ENCODE assay signal across 16 cellular contexts in the genomic region with DNA sequence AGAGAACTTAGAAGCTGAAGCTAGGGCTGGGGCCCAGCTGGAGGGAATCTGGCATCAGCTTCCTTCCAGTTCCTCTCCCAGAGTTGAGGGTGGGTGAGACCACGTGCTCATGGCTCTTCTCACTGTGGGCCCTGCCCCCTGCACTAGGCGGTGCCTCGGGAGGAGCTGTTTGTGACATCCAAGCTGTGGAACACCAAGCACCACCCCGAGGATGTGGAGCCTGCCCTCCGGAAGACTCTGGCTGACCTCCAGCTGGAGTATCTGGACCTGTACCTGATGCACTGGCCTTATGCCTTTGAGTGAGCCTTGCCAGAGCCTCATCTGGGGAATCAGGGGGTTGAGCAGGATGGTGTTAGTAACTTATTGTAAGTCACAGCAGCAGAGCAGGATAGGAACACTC. TPM values are rescaled to one million over a fixed set of nuclear protein-coding genes. Genes with fewer than 3 reads are reported as not detected.
DNase-seq lines count a peak whose midpoint lies in the region; ATAC-seq and TF ChIP-seq lines count a peak whose summit lies in the region.
"Had no signal": no experiment of that assay in that cellular context is flagged by ENCODE, and none has a peak within 500 bp of the region (broad histone marks: within the 10 kb centered on the region; RNA-seq: fewer than 3 reads in every experiment).

No MANE protein-coding gene starts in this region.

- H2BK5ac ChIP-seq in mesendoderm (ENCODE audit: low read length), result no peak overlapping the region

- no peak overlapping the region for H3K9ac ChIP-seq in mesendoderm (ENCODE audit: low read length)

- no peak overlapping the region for H2AK5ac ChIP-seq in mesendoderm (ENCODE audit: low read length)

- H3K27me3 ChIP-seq in right atrium auricular region, result no peaks in the 10 kb centered on the region
- no peaks in the 10 kb centered on the region for H3K27me3 ChIP-seq in mesendoderm (ENCODE audit: insufficient read depth, low read length, poor library complexity)
- H3K27me3 ChIP-seq: body of pancreas had no signal

- peaks cover 66 to 90% of the 10 kb centered on the region in 2 donors for H3K36me3 Mint-ChIP-seq in CD14-positive monocyte

- no peak overlapping the region for H3K4me3 ChIP-seq in coronary artery
- no peak overlapping the region for H3K4me3 ChIP-seq in right atrium auricular region
- H3K4me3 ChIP-seq in mesendoderm (ENCODE audit: low read length), result no peak overlapping the region
- H3K4me3 ChIP-seq: body of pancreas, prostate gland had no signal

- H3K4me1 ChIP-seq in right atrium auricular region (peaks cover 0 to 12% of the 10 kb centered on the region in 2 donors), mesendoderm (ENCODE audit: control insufficient read depth, low read depth, low read length) (no peaks in the 10 kb centered on the region)
- H3K4me1 ChIP-seq: body of pancreas had no signal

- H4K5ac ChIP-seq in mesendoderm (ENCODE audit: low read length), result no peak overlapping the region

- H3K27ac Mint-ChIP-seq in CD14-positive monocyte, result peak overlapping the region in 6 of 7 donors; percentile 49 to 79 (median 64)
- H3K27ac Mint-ChIP-seq: activated naive CD4-positive, alpha-beta T cell treated with anti-CD3 and anti-CD28 coated beads for 36 hours; T-helper 1 cell treated with Interleukin-12 subunit alpha and Interleukin-12 subunit beta and Interleukin-4 antibody, amounts not matched to agents 30 μg/mL and 1 μg/mL, for 36 hours had no signal

- H2BK120ac ChIP-seq in mesendoderm (ENCODE audit: low read depth, low read length), result no peak overlapping the region

- H3K79me2 ChIP-seq in mesendoderm (ENCODE audit: control insufficient read depth, insufficient read depth, low read length), result peaks cover 1% of the 10 kb centered on the region

- no peak overlapping the region for H3K4ac ChIP-seq in mesendoderm (ENCODE audit: low read depth, low read length)

- H3K4me2 ChIP-seq in mesendoderm (ENCODE audit: low read length), result no peak overlapping the region

- H3K56ac ChIP-seq in mesendoderm (ENCODE audit: low read length), result no peak overlapping the region

- H3K27ac ChIP-seq in coronary artery, result peak overlapping the region in 1 of 2 donors; percentile 35
- peak overlapping the region; percentile 36 to 40 for H3K27ac ChIP-seq in right atrium auricular region
- no peak overlapping the region for H3K27ac ChIP-seq in mesendoderm (ENCODE audit: low read depth, low read length)
- H3K27ac ChIP-seq: body of pancreas, prostate gland had no signal

- H3K4me1 Mint-ChIP-seq in CD14-positive monocyte, result peaks cover 13% of the 10 kb centered on the region

- DNase-seq in CD14-positive monocyte (ENCODE audit: low spot score), result no peak
- peak; percentile 75 for DNase-seq in coronary artery (ENCODE audit: low spot score)
- peak; percentile 82 for DNase-seq in right atrium auricular region (ENCODE audit: low spot score)
- DNase-seq in sciatic nerve (ENCODE audit: low spot score), result peak; percentile 67
- DNase-seq in NCI-H187 treated with DMSO at 0.1 percent for 48 hours (lab: John Stamatoyannopoulos, UW), result no peak
- DNase-seq in activated gamma-delta T cell (lab: John Stamatoyannopoulos, UW), result no peak
- no peak for DNase-seq in mesendoderm
- DNase-seq: activated CD4-positive, CD25-positive, alpha-beta regulatory T cell; activated CD8-positive, alpha-beta memory T cell treated with anti-CD3 and anti-CD28 coated beads, Interleukin-2, amount 10 ng/mL, durations not matched to agents 7 days and 5 days; activated naive CD4-positive, alpha-beta T cell treated with anti-CD3 and anti-CD28 coated beads for 36 hours; effector CD8-positive, alpha-beta T cell; naive thymus-derived CD4-positive, alpha-beta T cell had no signal

- ATAC-seq in sciatic nerve, result peak; percentile 57
- ATAC-seq in HG03095 (IDR thresholded peaks at IDR 0.05; ENCODE audit: unreplicated experiment), result no peak
- ATAC-seq: activated CD8-positive, alpha-beta memory T cell treated with anti-CD3 and anti-CD28 coated beads, Interleukin-2, amount 10 ng/mL, durations not matched to agents 7 days and 5 days; body of pancreas; naive thymus-derived CD4-positive, alpha-beta T cell had no signal

- no peak overlapping the region for H3K4me3 Mint-ChIP-seq in CD14-positive monocyte
- H3K4me3 Mint-ChIP-seq: activated CD8-positive, alpha-beta memory T cell treated with anti-CD3 and anti-CD28 coated beads, Interleukin-2, amount 10 ng/mL, durations not matched to agents 7 days and 5 days; activated naive CD4-positive, alpha-beta T cell treated with anti-CD3 and anti-CD28 coated beads for 36 hours; naive thymus-derived CD4-positive, alpha-beta T cell; T-helper 1 cell treated with Interleukin-12 subunit alpha and Interleukin-12 subunit beta and Interleukin-4 antibody, amounts not matched to agents 30 μg/mL and 1 μg/mL, for 36 hours had no signal

- no peaks in the 10 kb centered on the region for H3K9me3 Mint-ChIP-seq in CD14-positive monocyte
- H3K9me3 Mint-ChIP-seq: activated naive CD4-positive, alpha-beta T cell treated with anti-CD3 and anti-CD28 coated beads for 36 hours; naive thymus-derived CD4-positive, alpha-beta T cell; T-helper 1 cell treated with Interleukin-12 subunit alpha and Interleukin-12 subunit beta and Interleukin-4 antibody, amounts not matched to agents 30 μg/mL and 1 μg/mL, for 36 hours had no signal

- intact Hi-C loops in CD14-positive monocyte (cut with micrococcal nuclease) (no loop called here), sciatic nerve (cut with DNase I) (loop anchor here (5.0 to 10.0 kb wide), 2 partner anchors 52 to 204 kb away; no protein-coding TSS in a partner anchor)

- H3K9me3 ChIP-seq in right atrium auricular region, result no peaks in the 10 kb centered on the region
- H3K9me3 ChIP-seq: body of pancreas, prostate gland had no signal

- no peak overlapping the region for H2BK15ac ChIP-seq in mesendoderm (replicated peaks; ENCODE audit: low read depth)

- no peak overlapping the region for H4K8ac ChIP-seq in mesendoderm (ENCODE audit: low read depth, low read length)

- H3K27me3 Mint-ChIP-seq in CD14-positive monocyte (ENCODE audit: low read depth in 3 of 3), result peaks cover 0 to 1% (median 0%) of the 10 kb centered on the region in 3 donors
- H3K27me3 Mint-ChIP-seq: activated CD8-positive, alpha-beta memory T cell treated with anti-CD3 and anti-CD28 coated beads, Interleukin-2, amount 10 ng/mL, durations not matched to agents 7 days and 5 days; naive thymus-derived CD4-positive, alpha-beta T cell had no signal

- H3K23ac ChIP-seq in mesendoderm (ENCODE audit: low read length), result no peak overlapping the region

- no peaks in the 10 kb centered on the region for H3K79me1 ChIP-seq in mesendoderm (ENCODE audit: low read length)

- H3K36me3 ChIP-seq in right atrium auricular region (peaks cover 42% of the 10 kb centered on the region), mesendoderm (ENCODE audit: control insufficient read depth, insufficient read depth, low read length) (peaks cover 26% of the 10 kb centered on the region)
- H3K36me3 ChIP-seq: prostate gland had no signal

- no peak overlapping the region for H3K18ac ChIP-seq in mesendoderm (ENCODE audit: low read length)

- WGBS in mesendoderm (ENCODE audit: extremely low coverage, insufficient coverage, low lambda C conversion rate), result no CpG with 5 or more reads among the region's 5 CpGs

- TF ChIP-seq CTCF in CD14-positive monocyte (IDR thresholded peaks at IDR 0.05) (no peak), coronary artery (IDR thresholded peaks at IDR 0.05) (no peak), right atrium auricular region (IDR thresholded peaks at IDR 0.05) (no peak)

RNA-seq across cellular contexts. Expression of gene AKR1A1, which starts 16.1 kb away (rescaled TPM):
- polyA plus RNA-seq in CD14-positive monocyte, result 100 to 1,000 TPM; 219 to 245 TPM
- total RNA-seq in right atrium auricular region, result 10 to 100 TPM; 47.2 to 53.3 TPM
- 96.3 TPM for total RNA-seq in sciatic nerve
- 169 TPM for polyA plus RNA-seq in mesendoderm (2013, experiment 1 of 2)
- polyA plus RNA-seq in mesendoderm (2013, experiment 2 of 2), result 177 TPM

RNA-seq across cellular contexts. Expression of gene NASP, which starts 17.1 kb away (rescaled TPM):
- 10 to 100 TPM; 24.4 to 27.5 TPM for polyA plus RNA-seq in CD14-positive monocyte
- total RNA-seq in right atrium auricular region (10 to 100 TPM; 30.6 to 32.3 TPM), sciatic nerve (66.8 TPM)
- polyA plus RNA-seq in mesendoderm (2013, experiment 1 of 2), result 457 TPM
- 446 TPM for polyA plus RNA-seq in mesendoderm (2013, experiment 2 of 2)

RNA-seq across cellular contexts. Expression of gene PRDX1, which starts 45.0 kb away (rescaled TPM):
- polyA plus RNA-seq in CD14-positive monocyte, result 100 to 1,000 TPM; 294 to 362 TPM
- total RNA-seq in right atrium auricular region (100 to 1,000 TPM; 371 to 655 TPM), sciatic nerve (330 TPM)
- 1,174 TPM for polyA plus RNA-seq in mesendoderm (2013, experiment 1 of 2)
- 1,171 TPM for polyA plus RNA-seq in mesendoderm (2013, experiment 2 of 2)

RNA-seq across cellular contexts. Expression of gene CCDC17, which starts 57.1 kb away (rescaled TPM):
- polyA plus RNA-seq in CD14-positive monocyte, result not detected
- under 1 TPM; 0.39 to 0.52 TPM for total RNA-seq in right atrium auricular region
- total RNA-seq in sciatic nerve, result 5.2 TPM
- polyA plus RNA-seq in mesendoderm (2013, experiment 1 of 2), result 0.94 TPM
- polyA plus RNA-seq in mesendoderm (2013, experiment 2 of 2), result 0.63 TPM

Comparison
In these comparisons a context has a peak if more than half of its experiments do, and no peak if none do; other contexts are left out.
1. DNase-seq: peak in coronary artery (single experiment), right atrium auricular region (single experiment) and sciatic nerve (single experiment); none in CD14-positive monocyte (single experiment), NCI-H187 treated with DMSO at 0.1 percent for 48 hours (single experiment), activated gamma-delta T cell (single experiment) and mesendoderm (single experiment).